In the genomic region with DNA sequence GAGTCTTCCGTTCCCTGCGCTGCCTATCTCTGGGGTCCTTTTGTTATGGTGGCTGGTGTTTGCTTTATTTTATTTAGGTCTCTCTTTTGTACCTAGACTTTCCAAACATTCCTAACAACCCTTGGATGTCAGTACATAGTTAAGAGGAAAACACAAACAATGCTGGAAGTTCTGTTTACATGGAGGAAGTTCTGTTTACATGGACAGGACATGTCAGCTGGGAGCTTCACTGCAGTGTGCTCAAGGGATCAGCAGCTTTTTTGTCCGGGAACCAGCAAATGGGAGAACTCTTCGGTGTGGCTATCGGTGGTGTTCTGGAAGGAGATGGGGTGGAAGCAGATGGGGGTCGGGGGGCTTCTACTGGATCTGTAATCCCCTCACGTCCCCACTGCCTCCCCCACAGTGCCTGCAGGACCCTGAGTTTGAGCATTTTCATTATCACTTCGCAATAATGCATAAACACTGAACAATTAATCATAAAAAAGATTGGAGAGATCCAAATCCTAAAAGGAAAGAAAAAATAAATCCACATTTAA, we compare ENCODE assay signal across 11 cellular contexts. TPM values are rescaled to one million over a fixed set of nuclear protein-coding genes. Genes with fewer than 3 reads are reported as not detected.
DNase-seq lines count a peak whose midpoint lies in the region; TF ChIP-seq lines count a peak whose summit lies in the region.
"Had no signal": no experiment of that assay in that cellular context is flagged by ENCODE, and none has a peak within 500 bp of the region (broad histone marks: within the 10 kb centered on the region; RNA-seq: fewer than 3 reads in every experiment).

No MANE protein-coding gene starts in this region.

- no peaks in the 10 kb centered on the region for H3K79me2 ChIP-seq in Karpas-422 (ENCODE audit: low read length)

- H3K4me3 ChIP-seq in colonic mucosa: no peak overlapping the region
- no peak overlapping the region for H3K4me3 ChIP-seq in muscle layer of duodenum (ENCODE audit: low read depth in 1 of 2, low read length in 2 of 2)
- H3K4me3 ChIP-seq in tibial artery: peak overlapping the region in 1 of 2 donors; percentile 0
- H3K4me3 ChIP-seq in Karpas-422 (ENCODE audit: low read length): no peak overlapping the region

- no peak overlapping the region for H3K9ac ChIP-seq in colonic mucosa (ENCODE audit: low read depth in 2 of 2, low read length in 2 of 2)
- H3K9ac ChIP-seq in Karpas-422 (ENCODE audit: low read length): no peak overlapping the region

- TF ChIP-seq CTCF in colonic mucosa (IDR thresholded peaks at IDR 0.05) (no peak), tibial artery (IDR thresholded peaks at IDR 0.05) (no peak)

- intact Hi-C loops in colonic mucosa (cut with DNase I) (no loop called here), tibial artery (cut with DNase I; ENCODE audit: low total_unique reads) (no loop called here)

- no peaks in the 10 kb centered on the region for H3K9me3 ChIP-seq in colonic mucosa
- H3K9me3 ChIP-seq in muscle layer of duodenum (ENCODE audit: control insufficient read depth in 1 of 2, low read length in 2 of 2): no peaks in the 10 kb centered on the region
- no peaks in the 10 kb centered on the region for H3K9me3 ChIP-seq in tibial artery
- H3K9me3 ChIP-seq in Karpas-422 (ENCODE audit: low read length): no peaks in the 10 kb centered on the region

- no peak overlapping the region for H2AFZ ChIP-seq in Karpas-422 (ENCODE audit: low read length)

- H3K4me1 ChIP-seq in colonic mucosa: peaks cover 5% of the 10 kb centered on the region
- peaks cover 4 to 27% of the 10 kb centered on the region in 2 donors for H3K4me1 ChIP-seq in muscle layer of duodenum (ENCODE audit: control insufficient read depth in 1 of 2, insufficient read depth in 2 of 2, low read length in 2 of 2)
- H3K4me1 ChIP-seq in tibial artery: peaks cover 0 to 43% (median 8%) of the 10 kb centered on the region in 4 donors
- peaks cover 5% of the 10 kb centered on the region; the same call in 1 of the 2 replicates for H3K4me1 ChIP-seq in Karpas-422 (ENCODE audit: low read length)

- no peak overlapping the region for H3K4me2 ChIP-seq in Karpas-422 (ENCODE audit: low read depth, low read length, poor library complexity, severe bottlenecking)

- peak; percentile 13 for DNase-seq in activated CD8-positive, alpha-beta memory T cell treated with anti-CD3 and anti-CD28 coated beads, Interleukin-2, amount 50 U/mL, for 48 hours
- no peak for DNase-seq in activated CD8-positive, alpha-beta memory T cell treated with anti-CD3 and anti-CD28 coated beads, Interleukin-2, amount 50 U/mL, for 4 hours
- DNase-seq in colonic mucosa (no peak), tibial artery (no peak), H4 (ENCODE audit: low spot score) (no peak), Karpas-422 (no peak), KG1 (lab: John Stamatoyannopoulos, UW) (no peak)
- DNase-seq: activated CD4-positive, CD25-positive, alpha-beta regulatory T cell treated with anti-CD3 and anti-CD28 coated beads, Interleukin-2, amount 50 U/mL, for 72 hours; GF-D8; NCI-H1436 treated with DMSO at 0.1 percent for 48 hours had no signal

- peak overlapping the region; percentile 39 for H3K27ac ChIP-seq in colonic mucosa
- peak overlapping the region; percentile 2 for H3K27ac ChIP-seq in muscle layer of duodenum (ENCODE audit: low read length)
- peak overlapping the region; percentile 94 to 98 for H3K27ac ChIP-seq in tibial artery
- no peak overlapping the region for H3K27ac ChIP-seq in Karpas-422 (ENCODE audit: low read length)

- no peaks in the 10 kb centered on the region for H4K20me1 ChIP-seq in Karpas-422 (ENCODE audit: insufficient read depth, low read depth, low read length)

- H3K36me3 ChIP-seq in colonic mucosa: no peaks in the 10 kb centered on the region
- H3K36me3 ChIP-seq in muscle layer of duodenum (ENCODE audit: control insufficient read depth in 1 of 2, insufficient read depth in 2 of 2, low read length in 2 of 2): no peaks in the 10 kb centered on the region
- H3K36me3 ChIP-seq in tibial artery: peaks cover 0 to 6% (median 0%) of the 10 kb centered on the region in 3 donors
- H3K36me3 ChIP-seq in Karpas-422 (ENCODE audit: insufficient read depth, low read length): no peaks in the 10 kb centered on the region

- no peaks in the 10 kb centered on the region for H3K27me3 ChIP-seq in colonic mucosa
- no peaks in the 10 kb centered on the region for H3K27me3 ChIP-seq in muscle layer of duodenum (ENCODE audit: low read depth, low read length)
- H3K27me3 ChIP-seq in tibial artery: no peaks in the 10 kb centered on the region
- H3K27me3 ChIP-seq in Karpas-422 (ENCODE audit: low read length): no peaks in the 10 kb centered on the region

- no peaks in the 10 kb centered on the region for H3K9me2 ChIP-seq in Karpas-422 (replicated peaks; ENCODE audit: insufficient read depth, low read length)

RNA-seq across cellular contexts. Expression of a gene that starts 2.7 kb away (rescaled TPM):
- total RNA-seq in colonic mucosa: 100 to 1,000 TPM; 139 to 285 TPM
- total RNA-seq in H4 (2014; rRNA removed; shearing (Covaris generic)): 107 and 115 TPM in 2 replicates
- total RNA-seq in Karpas-422 (2014; rRNA removed; shearing (Covaris generic); ENCODE audit: low replicate concordance): not detected in 2 replicates

RNA-seq across cellular contexts. Expression of a gene that starts 31.0 kb away (rescaled TPM):
- 10 to 100 TPM; 14.1 to 19.0 TPM for total RNA-seq in colonic mucosa
- total RNA-seq in H4 (2014; rRNA removed; shearing (Covaris generic)): 119 and 124 TPM in 2 replicates
- 5.5 and 9.1 TPM in 2 replicates for total RNA-seq in Karpas-422 (2014; rRNA removed; shearing (Covaris generic); ENCODE audit: low replicate concordance)

Comparison
In these comparisons a context has a peak if more than half of its experiments do, and no peak if none do; other contexts are left out.
1. RNA of a gene that starts 2.7 kb away (total RNA-seq): 139 to 285 TPM in colonic mucosa and 107 to 115 TPM in H4; not detected in Karpas-422; every median in the first group is over 100 times any median in the second.